ENCODE assay signal across 1 cellular context in genomic region chr6:12324741-12325140, GRCh38.
TF ChIP-seq lines count a peak whose summit lies in the region.

No MANE protein-coding gene starts in this region.

TF ChIP-seq in A549, 52 proteins besides CTCF, POLR2A, EP300 and RAD21 (continued from another document):
- TF ChIP-seq RARB (CRISPR knock-in tag; IDR thresholded peaks at IDR 0.05) = peak; percentile 27
- no peak for TF ChIP-seq MAFK (IDR thresholded peaks at IDR 0.05; ENCODE audit: partially characterized antibody)
- no peak for TF ChIP-seq SMC3 (IDR thresholded peaks at IDR 0.05)
- no peak for TF ChIP-seq USF2 (IDR thresholded peaks at IDR 0.05)
- no peak for TF ChIP-seq HOXA7 (CRISPR knock-in tag; IDR thresholded peaks at IDR 0.05)
- no peak for TF ChIP-seq CHD4 (IDR thresholded peaks at IDR 0.05; ENCODE audit: borderline replicate concordance)
- TF ChIP-seq CEBPB (IDR thresholded peaks at IDR 0.05) = no peak
- TF ChIP-seq EHF (CRISPR knock-in tag; IDR thresholded peaks at IDR 0.05) = peak; percentile 42; the same call in 1 of the 2 replicates
- no peak for TF ChIP-seq RCOR1 (IDR thresholded peaks at IDR 0.05; ENCODE audit: low read depth, low read length)
- TF ChIP-seq JUN (IDR thresholded peaks at IDR 0.05) = no peak
- TF ChIP-seq MYC (IDR thresholded peaks at IDR 0.05; ENCODE audit: borderline replicate concordance, low read length) = no peak
- TF ChIP-seq NR3C1 (IDR thresholded peaks at IDR 0.05) = no peak
- no peak for TF ChIP-seq BHLHE40 (IDR thresholded peaks at IDR 0.05; ENCODE audit: low read depth, low read length)
- TF ChIP-seq ZNF302 (CRISPR knock-in tag; IDR thresholded peaks at IDR 0.05) = 0 out of 2 replicates have a peak, but pooled peaks have one; percentile 20
- no peak for TF ChIP-seq ATOH8 (CRISPR knock-in tag; IDR thresholded peaks at IDR 0.05; ENCODE audit: low read depth)
- no peak for TF ChIP-seq REST (IDR thresholded peaks at IDR 0.05)
- no peak for TF ChIP-seq MAZ (IDR thresholded peaks at IDR 0.05; ENCODE audit: borderline replicate concordance, low read depth, low read length)
- TF ChIP-seq FOSB (CRISPR knock-in tag; IDR thresholded peaks at IDR 0.05) = peak; percentile 48; the same call in 1 of the 2 replicates
- TF ChIP-seq CBX8 (IDR thresholded peaks at IDR 0.05) = no peak
- TF ChIP-seq FOSL2 (IDR thresholded peaks at IDR 0.05) = no peak
- TF ChIP-seq FOSL2 (CRISPR knock-in tag; IDR thresholded peaks at IDR 0.05) = no peak
- TF ChIP-seq FOXS1 (CRISPR knock-in tag; IDR thresholded peaks at IDR 0.05) = no peak
- TF ChIP-seq POLR2AphosphoS2 (conservative IDR thresholded peaks at IDR 0.05; ENCODE audit: low read length) = no peak
- TF ChIP-seq RNF2 (IDR thresholded peaks at IDR 0.05; ENCODE audit: borderline replicate concordance, low read depth) = no peak
- TF ChIP-seq HOXB5 (CRISPR knock-in tag; IDR thresholded peaks at IDR 0.05) = peak; percentile 76
- TF ChIP-seq HOXB13 (CRISPR knock-in tag; IDR thresholded peaks at IDR 0.05; ENCODE audit: low read depth) = 0 out of 2 replicates have a peak, but pooled peaks have one; percentile 15
- TF ChIP-seq E2F6 (IDR thresholded peaks at IDR 0.05; ENCODE audit: borderline replicate concordance, low read depth) = no peak
- no peak for TF ChIP-seq JUNB (IDR thresholded peaks at IDR 0.05)
- no peak for TF ChIP-seq HMGXB4 (CRISPR knock-in tag; IDR thresholded peaks at IDR 0.05; ENCODE audit: borderline replicate concordance)
- no peak for TF ChIP-seq ELK1 (IDR thresholded peaks at IDR 0.05; ENCODE audit: low read depth, low read length)
- no peak; the same call in 1 of the 2 replicates for TF ChIP-seq HEYL (CRISPR knock-in tag; IDR thresholded peaks at IDR 0.05)
- TF ChIP-seq EHMT2 (IDR thresholded peaks at IDR 0.05; ENCODE audit: low read depth) = no peak
- TF ChIP-seq TP53 (CRISPR knock-in tag; IDR thresholded peaks at IDR 0.05) = no peak
- no peak for TF ChIP-seq CHD2 (IDR thresholded peaks at IDR 0.05; ENCODE audit: low read length, partially characterized antibody)
- no peak for TF ChIP-seq ZC3H11A (IDR thresholded peaks at IDR 0.05)
- no peak for TF ChIP-seq PHF8 (IDR thresholded peaks at IDR 0.05; ENCODE audit: borderline replicate concordance, low read depth)
- TF ChIP-seq GATA3 (IDR thresholded peaks at IDR 0.05; ENCODE audit: borderline replicate concordance) = no peak
